10 cellular contexts compared by ENCODE assay signal in the genomic region with DNA sequence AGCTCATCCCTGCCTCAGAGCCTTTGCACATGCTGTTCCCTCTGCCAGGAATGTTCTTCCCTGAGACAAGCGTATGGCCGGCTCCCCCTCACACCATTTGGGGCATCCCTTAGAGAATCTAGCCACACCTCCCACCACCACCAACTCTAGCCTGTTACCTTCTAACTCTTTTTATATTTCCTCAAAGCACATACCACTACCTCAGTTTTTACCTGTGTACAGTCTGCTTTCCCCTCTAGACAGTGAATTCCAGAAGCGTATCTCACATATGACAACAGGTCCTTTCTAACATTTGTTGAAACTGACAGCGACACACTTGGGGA.
A peak's percentile ranks its signal among the peaks of the same experiment; 100 is the strongest.
DNase-seq lines count a peak whose midpoint lies in the region; ATAC-seq and TF ChIP-seq lines count a peak whose summit lies in the region.
"Had no signal": no experiment of that assay in that cellular context is flagged by ENCODE, and none has a peak within 500 bp of the region (broad histone marks: within the 10 kb centered on the region; RNA-seq: fewer than 3 reads in every experiment).

No MANE protein-coding gene starts in this region.

- H3K36me3 ChIP-seq in mammary epithelial cell (ENCODE audit: insufficient read depth, low read length) (no peaks in the 10 kb centered on the region), body of pancreas (replicated peaks in 1 of 2; ENCODE audit: insufficient read depth in 1 of 2, low read depth in 2 of 2) (no peaks in the 10 kb centered on the region), tibial artery (no peaks in the 10 kb centered on the region), A673 (ENCODE audit: insufficient read depth, low read length, poor library complexity, severe bottlenecking) (no peaks in the 10 kb centered on the region)

- DNase-seq in MCF 10A (ENCODE audit: unreplicated experiment) = no peak
- no peak for DNase-seq in mammary epithelial cell
- DNase-seq in body of pancreas = no peak
- no peak for DNase-seq in naive B cell
- no peak for DNase-seq in tibial artery
- DNase-seq in A673 (ENCODE audit: low spot score) = no peak
- DNase-seq in activated CD4-positive, alpha-beta T cell treated with anti-CD3 and anti-CD28 coated beads, Interleukin-2, amount 50 U/mL, for 4 hours = no peak
- DNase-seq: naive thymus-derived CD8-positive, alpha-beta T cell; NCI-H1436 had no signal

- H3K27ac Mint-ChIP-seq in MCF 10A (ENCODE audit: low read depth, unreplicated experiment) = peak overlapping the region; percentile 99
- H3K27ac Mint-ChIP-seq in naive B cell = peak overlapping the region; percentile 97 to 100 (median 98)

- H3K36me3 Mint-ChIP-seq in MCF 10A (ENCODE audit: insufficient read depth, unreplicated experiment) (peaks cover 6% of the 10 kb centered on the region), naive B cell (no peaks in the 10 kb centered on the region)

- H3K4me3 Mint-ChIP-seq in MCF 10A (ENCODE audit: unreplicated experiment) (no peak overlapping the region), naive B cell (peak overlapping the region; percentile 78 to 92 (median 88))

- H3K27ac ChIP-seq in mammary epithelial cell (ENCODE audit: insufficient read depth, low read depth, low read length) (no peak overlapping the region), body of pancreas (peak overlapping the region; percentile 82 to 91 (median 89)), tibial artery (peak overlapping the region; percentile 95 to 96), A673 (ENCODE audit: low read depth, low read length, poor library complexity, severe bottlenecking) (no peak overlapping the region)

- TF ChIP-seq POLR2A in body of pancreas (IDR thresholded peaks at IDR 0.05) = no peak

- ATAC-seq in body of pancreas (no peak), naive B cell (ENCODE audit: low read depth in 2 of 2) (no peak), GM21717 (IDR thresholded peaks at IDR 0.05; ENCODE audit: unreplicated experiment) (no peak)

- WGBS in mammary epithelial cell (ENCODE audit: low coverage, missing lambda C conversion rate) = 100% methylated on average over 4 of the region's 4 CpGs
- WGBS in body of pancreas, 2 donors = 94 to 98% methylated on average over 4 of the region's 4 CpGs

- dilution Hi-C loops in mammary epithelial cell (cut with HindIII; ENCODE audit: low sequenced_read_pairs) = no loop called here

- H3K4me3 ChIP-seq in mammary epithelial cell (replicated peaks in 1 of 3; ENCODE audit: insufficient read depth in 1 of 3, low read depth in 2 of 3, low read length in 3 of 3) (no peak overlapping the region), body of pancreas (no peak overlapping the region), tibial artery (no peak overlapping the region), A673 (ENCODE audit: low read depth, low read length, poor library complexity, severe bottlenecking) (no peak overlapping the region)

- intact Hi-C loops in MCF 10A (cut with micrococcal nuclease) (loop anchor here (10.0 kb wide), 1 partner anchor 103 kb away; no protein-coding TSS in a partner anchor), mammary epithelial cell (cut with micrococcal nuclease) (loop anchor here (2.0 to 5.0 kb wide), 3 partner anchors 37 to 160 kb away; partner anchors contain the start of gene PACSIN2), body of pancreas (cut with DNase I) (no loop called here), tibial artery (cut with DNase I; ENCODE audit: low total_unique reads) (no loop called here), A673 (cut with micrococcal nuclease; ENCODE audit: unreplicated experiment) (no loop called here)

- no peaks in the 10 kb centered on the region for H3K27me3 ChIP-seq in mammary epithelial cell (ENCODE audit: insufficient read depth, low read length)
- H3K27me3 ChIP-seq in body of pancreas = no peaks in the 10 kb centered on the region
- H3K27me3 ChIP-seq in tibial artery = no peaks in the 10 kb centered on the region
- no peaks in the 10 kb centered on the region for H3K27me3 ChIP-seq in A673 (replicated peaks; ENCODE audit: insufficient read depth, low read depth, low read length, poor library complexity)

- H3K9me3 Mint-ChIP-seq in MCF 10A (ENCODE audit: unreplicated experiment) = no peaks in the 10 kb centered on the region
- no peaks in the 10 kb centered on the region for H3K9me3 Mint-ChIP-seq in naive B cell
- H3K9me3 Mint-ChIP-seq: naive thymus-derived CD8-positive, alpha-beta T cell had no signal

- H3K27me3 Mint-ChIP-seq in MCF 10A (ENCODE audit: insufficient read depth, unreplicated experiment) (no peaks in the 10 kb centered on the region), naive B cell (no peaks in the 10 kb centered on the region)
- H3K27me3 Mint-ChIP-seq: naive thymus-derived CD8-positive, alpha-beta T cell had no signal

- H3K4me1 Mint-ChIP-seq in MCF 10A (ENCODE audit: insufficient read depth, unreplicated experiment) (peaks cover 68% of the 10 kb centered on the region), naive B cell (peaks cover 84 to 97% (median 91%) of the 10 kb centered on the region in 3 donors)

- peaks cover 92% of the 10 kb centered on the region for H3K79me2 ChIP-seq in mammary epithelial cell (ENCODE audit: insufficient read depth, low read length)

- H4K20me1 ChIP-seq in mammary epithelial cell (ENCODE audit: insufficient read depth, low read length) = no peaks in the 10 kb centered on the region

- CTCF ChIA-PET in MCF 10A (lab: Yijun Ruan, JAX) (no interaction called here), mammary epithelial cell (lab: Charles Lee; ENCODE audit: low non-redundant PET) (no interaction called here), A673 (lab: Charles Lee) (no interaction called here)

- in situ Hi-C loops in mammary epithelial cell (cut with MboI; ENCODE audit: low sequenced_read_pairs in 2 of 2) = no loop called here

- H3K4me1 ChIP-seq in mammary epithelial cell (ENCODE audit: insufficient read depth, low read length) (peaks cover 52% of the 10 kb centered on the region), body of pancreas (peaks cover 92% of the 10 kb centered on the region), tibial artery (peaks cover 7 to 98% (median 92%) of the 10 kb centered on the region in 4 donors), A673 (ENCODE audit: insufficient read depth, low read length, poor library complexity, severe bottlenecking) (no peaks in the 10 kb centered on the region)

- no peak overlapping the region for H3K4me2 ChIP-seq in mammary epithelial cell (ENCODE audit: insufficient read depth, low read depth, low read length)

- H3K9me3 ChIP-seq in mammary epithelial cell (replicated peaks; ENCODE audit: insufficient read depth, low read length) (no peaks in the 10 kb centered on the region), body of pancreas (no peaks in the 10 kb centered on the region), tibial artery (no peaks in the 10 kb centered on the region), A673 (ENCODE audit: low read depth, low read length, poor library complexity, severe bottlenecking) (no peaks in the 10 kb centered on the region)

- POLR2A ChIA-PET in MCF 10A (lab: Yijun Ruan, JAX) (interaction anchor here (0.9 kb wide), 1 partner anchor 9 kb away, joined by 4 read pairs; no protein-coding TSS in a partner anchor), A673 (lab: Charles Lee; ENCODE audit: low non-redundant PET) (no interaction called here)

- H2AFZ ChIP-seq in mammary epithelial cell (ENCODE audit: low read depth, low read length) = no peak overlapping the region

- BruUV-seq in MCF 10A (replicated peaks; lab: Mats Ljungman, UMichigan) (no TSS peak), mammary epithelial cell (replicated peaks; lab: Mats Ljungman, UMichigan) (no TSS peak), A673 (replicated peaks; lab: Mats Ljungman, UMichigan) (no TSS peak)

- TF ChIP-seq CTCF in MCF 10A (IDR thresholded peaks at IDR 0.05; ENCODE audit: unreplicated experiment) (no peak), mammary epithelial cell (conservative IDR thresholded peaks at IDR 0.05 in 1 of 2, IDR thresholded peaks at IDR 0.05 in 1 of 2; ENCODE audit: extremely low read depth in 1 of 2, insufficient read depth in 1 of 2, low read depth in 1 of 2, low read length in 2 of 2) (no peak), body of pancreas (IDR thresholded peaks at IDR 0.05) (no peak), tibial artery (IDR thresholded peaks at IDR 0.05) (no peak), A673 (conservative IDR thresholded peaks at IDR 0.05; ENCODE audit: low read depth, low read length) (no peak)

- H3K9ac ChIP-seq in mammary epithelial cell (ENCODE audit: insufficient read depth, low read length) = no peak overlapping the region

Comparison
In these comparisons a context has a peak if more than half of its experiments do, and no peak if none do; other contexts are left out.
1. H3K27ac ChIP-seq: peak in body of pancreas (4 of 4) and tibial artery (2 of 2); none in mammary epithelial cell (single experiment) and A673 (single experiment).
2. intact Hi-C loops: an anchor here in MCF 10A (10.0 kb wide) and mammary epithelial cell (2.0 to 5.0 kb wide); none called in body of pancreas, tibial artery and A673.